16 cellular contexts compared by ENCODE assay signal in the genomic region with DNA sequence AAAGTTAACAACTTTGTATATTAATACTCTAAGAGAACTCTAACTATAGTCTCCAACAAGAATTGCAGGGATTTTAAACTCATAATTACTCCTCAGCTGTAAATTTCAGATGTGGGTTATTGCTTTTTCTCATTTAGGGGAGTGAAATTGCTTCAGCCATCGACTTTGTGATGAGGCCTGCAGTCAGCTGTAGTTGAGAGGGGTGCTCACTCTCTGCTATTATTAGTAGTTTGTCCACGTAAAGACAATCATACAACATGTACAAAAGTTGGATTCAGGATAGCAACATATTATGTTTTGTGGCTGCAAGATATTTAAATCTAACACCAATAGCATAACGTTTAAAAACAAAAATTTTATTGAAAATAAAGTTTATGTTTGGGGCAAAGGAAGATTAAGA.
"Had no signal": no experiment of that assay in that cellular context is flagged by ENCODE, and none has a peak within 500 bp of the region (broad histone marks: within the 10 kb centered on the region; RNA-seq: fewer than 3 reads in every experiment).

No MANE protein-coding gene starts in this region.

- H3K36me3 ChIP-seq: colonic mucosa, esophagus squamous epithelium, pancreas had no signal

- H3K9me3 ChIP-seq: colonic mucosa, esophagus squamous epithelium had no signal

- ATAC-seq: pancreas, sciatic nerve had no signal

- H3K27ac ChIP-seq: colonic mucosa, esophagus squamous epithelium, pancreas had no signal

- H3K27me3 ChIP-seq: colonic mucosa, esophagus squamous epithelium, pancreas had no signal

- H3K36me3 Mint-ChIP-seq: immature natural killer cell had no signal

- H3K4me1 ChIP-seq: colonic mucosa, esophagus squamous epithelium, pancreas had no signal

- H3K27ac Mint-ChIP-seq: immature natural killer cell, nephron, progenitor cell of endocrine pancreas had no signal

- H3K4me3 ChIP-seq: colonic mucosa, esophagus squamous epithelium, pancreas had no signal

- DNase-seq: colonic mucosa; dermis blood vessel endothelial cell; esophagus squamous epithelium; foreskin fibroblast; immature natural killer cell; mesendoderm; naive B cell; occipital lobe; pancreas; stimulated activated CD4-positive, alpha-beta T cell treated with anti-CD3 and anti-CD28 coated beads, Interleukin-2, amount 100 ng/mL, for 24 hours; stimulated activated CD4-positive, alpha-beta T cell treated with anti-CD3 and anti-CD28 coated beads, Interleukin-4, amount 100 ng/mL, for 4 hours; stimulated activated naive CD4-positive, alpha-beta T cell treated with Interleukin-2 at 50 U/mL for 16 hours; trophoblast cell had no signal

- H3K9me3 Mint-ChIP-seq: immature natural killer cell, nephron had no signal

- H3K4me3 Mint-ChIP-seq: immature natural killer cell, naive B cell, nephron had no signal

- H3K27me3 Mint-ChIP-seq: naive B cell, progenitor cell of endocrine pancreas had no signal
